ENCODE assay signal across 17 cellular contexts in genomic region chr2:150400849-150401248, GRCh38.
DNase-seq lines count a peak whose midpoint lies in the region; ATAC-seq and TF ChIP-seq lines count a peak whose summit lies in the region.
"Had no signal": no experiment of that assay in that cellular context is flagged by ENCODE, and none has a peak within 500 bp of the region (broad histone marks: within the 10 kb centered on the region; RNA-seq: fewer than 3 reads in every experiment).

No MANE protein-coding gene starts in this region.

- peak; percentile 22 for DNase-seq in activated CD4-positive, alpha-beta T cell treated with anti-CD3 and anti-CD28 coated beads, Interleukin-2, amount 10 ng/mL, durations not matched to agents 24 days and 14 days
- no peak for DNase-seq in activated CD4-positive, alpha-beta T cell treated with anti-CD3 and anti-CD28 coated beads, Interleukin-2, amount 10 ng/mL, durations not matched to agents 7 days and 5 days
- DNase-seq in MV-4-11 (lab: John Stamatoyannopoulos, UW) (peak; percentile 68), fibroblast of gingiva (ENCODE audit: low read depth) (peak; percentile 4), type B pancreatic cell (ENCODE audit: extremely low spot score, unreplicated experiment) (no peak), NCI-H187 (lab: John Stamatoyannopoulos, UW) (no peak), foreskin keratinocyte (no peak)
- DNase-seq: C1 segment of cervical spinal cord, DMS153, HCEC 1CT, NCI-H1092, NCI-H1694, NCI-H446 treated with DMSO at 0.1 percent for 48 hours, NCI-H748 treated with DMSO at 0.1 percent for 48 hours, SHP77 treated with DMSO at 0.1 percent for 48 hours had no signal

- no peaks in the 10 kb centered on the region for H3K27me3 Mint-ChIP-seq in activated CD4-positive, alpha-beta T cell treated with anti-CD3 and anti-CD28 coated beads, Interleukin-2, amount 10 ng/mL, durations not matched to agents 24 days and 14 days
- H3K27me3 Mint-ChIP-seq in activated CD4-positive, alpha-beta T cell treated with anti-CD3 and anti-CD28 coated beads, Interleukin-2, amount 10 ng/mL, durations not matched to agents 7 days and 5 days, result no peaks in the 10 kb centered on the region
- H3K27me3 Mint-ChIP-seq in type B pancreatic cell, result no peaks in the 10 kb centered on the region

- POLR2A ChIA-PET in activated CD4-positive, alpha-beta T cell treated with anti-CD3 and anti-CD28 coated beads, Interleukin-2, amount 10 ng/mL, durations not matched to agents 7 days and 5 days (lab: Charles Lee), result no interaction called here

- H3K4me3 Mint-ChIP-seq in activated CD4-positive, alpha-beta T cell treated with anti-CD3 and anti-CD28 coated beads, Interleukin-2, amount 10 ng/mL, durations not matched to agents 24 days and 14 days, result no peak overlapping the region
- H3K4me3 Mint-ChIP-seq in activated CD4-positive, alpha-beta T cell treated with anti-CD3 and anti-CD28 coated beads, Interleukin-2, amount 10 ng/mL, durations not matched to agents 7 days and 5 days, result no peak overlapping the region
- H3K4me3 Mint-ChIP-seq in type B pancreatic cell, result no peak overlapping the region

- H3K27ac ChIP-seq in foreskin keratinocyte, result no peak overlapping the region

- H3K36me3 Mint-ChIP-seq in activated CD4-positive, alpha-beta T cell treated with anti-CD3 and anti-CD28 coated beads, Interleukin-2, amount 10 ng/mL, durations not matched to agents 24 days and 14 days (ENCODE audit: low read depth), result no peaks in the 10 kb centered on the region
- H3K36me3 Mint-ChIP-seq in activated CD4-positive, alpha-beta T cell treated with anti-CD3 and anti-CD28 coated beads, Interleukin-2, amount 10 ng/mL, durations not matched to agents 7 days and 5 days (ENCODE audit: low read depth), result no peaks in the 10 kb centered on the region
- no peaks in the 10 kb centered on the region for H3K36me3 Mint-ChIP-seq in type B pancreatic cell

- no peaks in the 10 kb centered on the region for H3K9me3 Mint-ChIP-seq in activated CD4-positive, alpha-beta T cell treated with anti-CD3 and anti-CD28 coated beads, Interleukin-2, amount 10 ng/mL, durations not matched to agents 24 days and 14 days
- H3K9me3 Mint-ChIP-seq in activated CD4-positive, alpha-beta T cell treated with anti-CD3 and anti-CD28 coated beads, Interleukin-2, amount 10 ng/mL, durations not matched to agents 7 days and 5 days, result no peaks in the 10 kb centered on the region
- peaks cover 13% of the 10 kb centered on the region for H3K9me3 Mint-ChIP-seq in type B pancreatic cell

- intact Hi-C loops in activated CD4-positive, alpha-beta T cell treated with anti-CD3 and anti-CD28 coated beads, Interleukin-2, amount 10 ng/mL, durations not matched to agents 24 days and 14 days (cut with micrococcal nuclease), result no loop called here

- no peaks in the 10 kb centered on the region for H3K27me3 ChIP-seq in foreskin keratinocyte

- CTCF ChIA-PET in activated CD4-positive, alpha-beta T cell treated with anti-CD3 and anti-CD28 coated beads, Interleukin-2, amount 10 ng/mL, durations not matched to agents 7 days and 5 days (lab: Charles Lee), result no interaction called here

- no peak for TF ChIP-seq CTCF in type B pancreatic cell (conservative IDR thresholded peaks at IDR 0.05)
- no peak for TF ChIP-seq CTCF in foreskin keratinocyte (conservative IDR thresholded peaks at IDR 0.05)

- ATAC-seq in GM18520 (IDR thresholded peaks at IDR 0.05; ENCODE audit: unreplicated experiment), result no peak
- no peak for ATAC-seq in foreskin keratinocyte
- ATAC-seq: Panc1 had no signal

- no peaks in the 10 kb centered on the region for H3K4me1 ChIP-seq in foreskin keratinocyte

- no peak overlapping the region for H3K27ac Mint-ChIP-seq in activated CD4-positive, alpha-beta T cell treated with anti-CD3 and anti-CD28 coated beads, Interleukin-2, amount 10 ng/mL, durations not matched to agents 24 days and 14 days
- H3K27ac Mint-ChIP-seq in activated CD4-positive, alpha-beta T cell treated with anti-CD3 and anti-CD28 coated beads, Interleukin-2, amount 10 ng/mL, durations not matched to agents 7 days and 5 days, result no peak overlapping the region
- H3K27ac Mint-ChIP-seq in type B pancreatic cell, result peak overlapping the region; percentile 23

- no peaks in the 10 kb centered on the region for H3K4me1 Mint-ChIP-seq in activated CD4-positive, alpha-beta T cell treated with anti-CD3 and anti-CD28 coated beads, Interleukin-2, amount 10 ng/mL, durations not matched to agents 24 days and 14 days
- H3K4me1 Mint-ChIP-seq in activated CD4-positive, alpha-beta T cell treated with anti-CD3 and anti-CD28 coated beads, Interleukin-2, amount 10 ng/mL, durations not matched to agents 7 days and 5 days, result no peaks in the 10 kb centered on the region
- H3K4me1 Mint-ChIP-seq in type B pancreatic cell (ENCODE audit: unreplicated experiment), result peaks cover 20% of the 10 kb centered on the region

Comparison
In these comparisons a context has a peak if more than half of its experiments do, and no peak if none do; other contexts are left out.
1. DNase-seq: peak in activated CD4-positive, alpha-beta T cell treated with anti-CD3 and anti-CD28 coated beads, Interleukin-2, amount 10 ng/mL, durations not matched to agents 24 days and 14 days (single experiment), MV-4-11 (single experiment) and fibroblast of gingiva (single experiment); none in activated CD4-positive, alpha-beta T cell treated with anti-CD3 and anti-CD28 coated beads, Interleukin-2, amount 10 ng/mL, durations not matched to agents 7 days and 5 days (single experiment), type B pancreatic cell (single experiment), NCI-H187 (0 of 2) and foreskin keratinocyte (0 of 2).